Comparison of ENCODE assay signal across 9 cellular contexts in the genomic region with DNA sequence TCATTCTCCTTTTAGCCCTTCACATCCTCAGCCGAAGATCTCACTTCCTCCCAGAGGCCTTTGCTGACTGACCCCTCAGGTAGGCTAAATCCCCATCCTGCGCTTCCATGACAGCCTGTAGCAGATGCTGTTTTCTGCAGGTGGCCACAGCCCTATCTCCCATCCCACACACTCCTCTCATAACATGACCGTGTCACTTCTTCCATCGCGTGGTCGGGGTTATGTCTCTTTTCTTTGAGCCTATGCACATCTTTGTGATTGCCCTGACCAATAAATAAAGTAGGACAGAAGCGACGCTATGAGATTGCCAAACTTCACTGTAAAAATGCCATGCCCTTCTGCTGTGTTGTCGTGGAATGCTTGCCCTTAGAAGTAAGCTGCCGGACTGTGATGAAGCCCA. TPM values are rescaled to one million over a fixed set of nuclear protein-coding genes. Genes with fewer than 3 reads are reported as not detected.
DNase-seq lines count a peak whose midpoint lies in the region; ATAC-seq and TF ChIP-seq lines count a peak whose summit lies in the region.
"Not testable (repeated sequence)": the region's sequence is repeated elsewhere in the genome, so short reads cannot be mapped to it uniquely, and the experiment has no call there.
"Had no signal": no experiment of that assay in that cellular context is flagged by ENCODE, and none has a peak within 500 bp of the region (broad histone marks: within the 10 kb centered on the region; RNA-seq: fewer than 3 reads in every experiment).

No MANE protein-coding gene starts in this region.

- POLR2A ChIA-PET in CD4-positive, alpha-beta T cell (lab: Charles Lee); RWPE1 (lab: Yijun Ruan, JAX; ENCODE audit: low non-redundant PET); activated CD4-positive, alpha-beta memory T cell treated with anti-CD3 and anti-CD28 coated beads for 36 hours (lab: Charles Lee): not testable (repeated sequence)

- not testable (repeated sequence) for H3K9me3 Mint-ChIP-seq in CD4-positive, alpha-beta T cell; activated CD4-positive, alpha-beta memory T cell treated with anti-CD3 and anti-CD28 coated beads for 36 hours; activated T-helper 1 cell treated with anti-CD3 and anti-CD28 coated beads, Interleukin-12 subunit alpha, Interleukin-12 subunit beta, Interleukin-2, Interleukin-4 antibody, amounts not matched to agents 30 ng/mL and 10 ng/mL and 1 ng/mL, durations not matched to agents 14 hours and 24 hours and 36 hours; activated naive CD8-positive, alpha-beta T cell treated with anti-CD3 and anti-CD28 coated beads, Interleukin-2, amount 50 U/mL, for 24 hours; memory B cell; stimulated activated naive CD8-positive, alpha-beta T cell treated with anti-CD3 and anti-CD28 coated beads, Interleukin-15, amount 100 ng/mL, for 72 hours

- intact Hi-C loops in CD4-positive, alpha-beta T cell (cut with DNase I, micrococcal nuclease) = loop anchor here (2.0 kb wide), 2 partner anchors 85 to 91 kb away; partner anchors contain the start of gene TYW1B (in 1 of the 2)
- intact Hi-C loops in activated CD4-positive, alpha-beta memory T cell treated with anti-CD3 and anti-CD28 coated beads for 36 hours (cut with micrococcal nuclease) = loop anchor here (2.0 kb wide), 1 partner anchor 85 kb away; the partner anchor contains the start of gene TYW1B
- intact Hi-C loops in activated T-helper 1 cell treated with anti-CD3 and anti-CD28 coated beads, Interleukin-12 subunit alpha, Interleukin-12 subunit beta, Interleukin-2, Interleukin-4 antibody, amounts not matched to agents 30 ng/mL and 10 ng/mL and 1 ng/mL, durations not matched to agents 14 hours and 24 hours and 36 hours (cut with micrococcal nuclease) = loop anchor here (2.0 kb wide), 2 partner anchors 83 to 91 kb away; no protein-coding TSS in a partner anchor

- H3K27me3 Mint-ChIP-seq in CD4-positive, alpha-beta T cell; activated CD4-positive, alpha-beta memory T cell treated with anti-CD3 and anti-CD28 coated beads for 36 hours; activated T-helper 1 cell treated with anti-CD3 and anti-CD28 coated beads, Interleukin-12 subunit alpha, Interleukin-12 subunit beta, Interleukin-2, Interleukin-4 antibody, amounts not matched to agents 30 ng/mL and 10 ng/mL and 1 ng/mL, durations not matched to agents 14 hours and 24 hours and 36 hours (ENCODE audit: insufficient read depth); activated naive CD8-positive, alpha-beta T cell treated with anti-CD3 and anti-CD28 coated beads, Interleukin-2, amount 50 U/mL, for 24 hours; memory B cell; stimulated activated naive CD8-positive, alpha-beta T cell treated with anti-CD3 and anti-CD28 coated beads, Interleukin-15, amount 100 ng/mL, for 72 hours: not testable (repeated sequence)

- H3K9me3 ChIP-seq in CD4-positive, alpha-beta T cell (ENCODE audit: control insufficient read depth, low read length) = not testable (repeated sequence)

- CTCF ChIA-PET in CD4-positive, alpha-beta T cell (lab: Charles Lee) = interaction anchor here (0.7 kb wide), 1 partner anchor 72 kb away, joined by 3 read pairs; no protein-coding TSS in a partner anchor
- CTCF ChIA-PET in RWPE1 (lab: Yijun Ruan, JAX) = not testable (repeated sequence)
- CTCF ChIA-PET in activated CD4-positive, alpha-beta memory T cell treated with anti-CD3 and anti-CD28 coated beads for 36 hours (lab: Charles Lee) = interaction anchor here (1.5 kb wide), 1 partner anchor 77 kb away, joined by 3 read pairs; no protein-coding TSS in a partner anchor

- DNase-seq in CD4-positive, alpha-beta T cell; RWPE1 (ENCODE audit: low spot score); activated T-helper 1 cell treated with anti-CD3 and anti-CD28 coated beads, Interleukin-12 subunit alpha, Interleukin-12 subunit beta, Interleukin-2, Interleukin-4 antibody, amounts not matched to agents 30 ng/mL and 10 ng/mL and 1 ng/mL, durations not matched to agents 14 hours and 24 hours and 36 hours (ENCODE audit: low spot score); memory B cell (ENCODE audit: low spot score in 2 of 2); stimulated activated naive CD8-positive, alpha-beta T cell treated with anti-CD3 and anti-CD28 coated beads, Interleukin-15, amount 100 ng/mL, for 72 hours: not testable (repeated sequence)
- DNase-seq in activated CD4-positive, alpha-beta memory T cell treated with anti-CD3 and anti-CD28 coated beads for 36 hours = peak; percentile 46
- peak; percentile 30 for DNase-seq in activated naive CD8-positive, alpha-beta T cell treated with anti-CD3 and anti-CD28 coated beads, Interleukin-2, amount 50 U/mL, for 24 hours
- DNase-seq in stimulated activated CD4-positive, alpha-beta T cell treated with anti-CD3 and anti-CD28 coated beads, Interleukin-1b, Interleukin-23, amount 100 ng/mL, for 48 hours = peak; percentile 17

- peaks cover 20% of the 10 kb centered on the region for H3K4me1 Mint-ChIP-seq in CD4-positive, alpha-beta T cell (ENCODE audit: low read depth)
- peaks cover 31% of the 10 kb centered on the region for H3K4me1 Mint-ChIP-seq in activated CD4-positive, alpha-beta memory T cell treated with anti-CD3 and anti-CD28 coated beads for 36 hours (ENCODE audit: low read depth)
- H3K4me1 Mint-ChIP-seq in activated T-helper 1 cell treated with anti-CD3 and anti-CD28 coated beads, Interleukin-12 subunit alpha, Interleukin-12 subunit beta, Interleukin-2, Interleukin-4 antibody, amounts not matched to agents 30 ng/mL and 10 ng/mL and 1 ng/mL, durations not matched to agents 14 hours and 24 hours and 36 hours (ENCODE audit: low read depth) = peaks cover 15% of the 10 kb centered on the region
- H3K4me1 Mint-ChIP-seq in activated naive CD8-positive, alpha-beta T cell treated with anti-CD3 and anti-CD28 coated beads, Interleukin-2, amount 50 U/mL, for 24 hours = peaks cover 34% of the 10 kb centered on the region
- not testable (repeated sequence) for H3K4me1 Mint-ChIP-seq in memory B cell
- H3K4me1 Mint-ChIP-seq in stimulated activated naive CD8-positive, alpha-beta T cell treated with anti-CD3 and anti-CD28 coated beads, Interleukin-15, amount 100 ng/mL, for 72 hours = peaks cover 29% of the 10 kb centered on the region

- TF ChIP-seq CTCF in CD4-positive, alpha-beta T cell (IDR thresholded peaks at IDR 0.05); RWPE1 (conservative IDR thresholded peaks at IDR 0.05; ENCODE audit: low read depth): not testable (repeated sequence)

- not testable (repeated sequence) for ATAC-seq in CD4-positive, alpha-beta T cell (ENCODE audit: poor library complexity); memory B cell (ENCODE audit: low read depth)
- peak; percentile 35 for ATAC-seq in activated naive CD8-positive, alpha-beta T cell treated with anti-CD3 and anti-CD28 coated beads, Interleukin-2, amount 50 U/mL, for 24 hours
- ATAC-seq in stimulated activated naive CD8-positive, alpha-beta T cell treated with anti-CD3 and anti-CD28 coated beads, Interleukin-15, amount 100 ng/mL, for 72 hours = peak; percentile 37

- peak overlapping the region; percentile 35 for H3K27ac Mint-ChIP-seq in CD4-positive, alpha-beta T cell
- peak overlapping the region; percentile 55 for H3K27ac Mint-ChIP-seq in activated CD4-positive, alpha-beta memory T cell treated with anti-CD3 and anti-CD28 coated beads for 36 hours
- H3K27ac Mint-ChIP-seq in activated T-helper 1 cell treated with anti-CD3 and anti-CD28 coated beads, Interleukin-12 subunit alpha, Interleukin-12 subunit beta, Interleukin-2, Interleukin-4 antibody, amounts not matched to agents 30 ng/mL and 10 ng/mL and 1 ng/mL, durations not matched to agents 14 hours and 24 hours and 36 hours = peak overlapping the region; percentile 83
- H3K27ac Mint-ChIP-seq in activated naive CD8-positive, alpha-beta T cell treated with anti-CD3 and anti-CD28 coated beads, Interleukin-2, amount 50 U/mL, for 24 hours = peak overlapping the region; percentile 28
- H3K27ac Mint-ChIP-seq in memory B cell = peak overlapping the region; percentile 56
- H3K27ac Mint-ChIP-seq in stimulated activated naive CD8-positive, alpha-beta T cell treated with anti-CD3 and anti-CD28 coated beads, Interleukin-15, amount 100 ng/mL, for 72 hours = peak overlapping the region; percentile 10 to 45

- H3K27ac ChIP-seq in CD4-positive, alpha-beta T cell (ENCODE audit: low read depth, low read length) = not testable (repeated sequence)
- 0 out of 2 replicates have a peak overlapping the region, but pooled peaks have one; percentile 17 for H3K27ac ChIP-seq in RWPE1

- H3K4me3 Mint-ChIP-seq in CD4-positive, alpha-beta T cell; activated CD4-positive, alpha-beta memory T cell treated with anti-CD3 and anti-CD28 coated beads for 36 hours; activated T-helper 1 cell treated with anti-CD3 and anti-CD28 coated beads, Interleukin-12 subunit alpha, Interleukin-12 subunit beta, Interleukin-2, Interleukin-4 antibody, amounts not matched to agents 30 ng/mL and 10 ng/mL and 1 ng/mL, durations not matched to agents 14 hours and 24 hours and 36 hours; activated naive CD8-positive, alpha-beta T cell treated with anti-CD3 and anti-CD28 coated beads, Interleukin-2, amount 50 U/mL, for 24 hours; memory B cell; stimulated activated naive CD8-positive, alpha-beta T cell treated with anti-CD3 and anti-CD28 coated beads, Interleukin-15, amount 100 ng/mL, for 72 hours: not testable (repeated sequence)

- not testable (repeated sequence) for H3K27me3 ChIP-seq in CD4-positive, alpha-beta T cell (ENCODE audit: control insufficient read depth, insufficient read depth, low read length)

- peaks cover 64% of the 10 kb centered on the region for H3K36me3 Mint-ChIP-seq in CD4-positive, alpha-beta T cell (ENCODE audit: low read depth)
- H3K36me3 Mint-ChIP-seq in activated CD4-positive, alpha-beta memory T cell treated with anti-CD3 and anti-CD28 coated beads for 36 hours = peaks cover 22% of the 10 kb centered on the region
- peaks cover 32% of the 10 kb centered on the region for H3K36me3 Mint-ChIP-seq in activated T-helper 1 cell treated with anti-CD3 and anti-CD28 coated beads, Interleukin-12 subunit alpha, Interleukin-12 subunit beta, Interleukin-2, Interleukin-4 antibody, amounts not matched to agents 30 ng/mL and 10 ng/mL and 1 ng/mL, durations not matched to agents 14 hours and 24 hours and 36 hours (ENCODE audit: low read depth)
- H3K36me3 Mint-ChIP-seq in activated naive CD8-positive, alpha-beta T cell treated with anti-CD3 and anti-CD28 coated beads, Interleukin-2, amount 50 U/mL, for 24 hours (ENCODE audit: low read depth) = peaks cover 41% of the 10 kb centered on the region
- peaks cover 18% of the 10 kb centered on the region for H3K36me3 Mint-ChIP-seq in memory B cell

RNA-seq across cellular contexts. Expression of gene POM121, which starts 11.1 kb away (rescaled TPM):
- 10 to 100 TPM; 66.2 to 67.9 TPM for total RNA-seq in CD4-positive, alpha-beta T cell
- total RNA-seq in activated CD4-positive, alpha-beta memory T cell treated with anti-CD3 and anti-CD28 coated beads for 36 hours = 10 to 100 TPM; 46.4 to 49.5 TPM
- 64.0 and 67.5 TPM in 2 replicates for total RNA-seq in activated T-helper 1 cell treated with anti-CD3 and anti-CD28 coated beads, Interleukin-12 subunit alpha, Interleukin-12 subunit beta, Interleukin-2, Interleukin-4 antibody, amounts not matched to agents 30 ng/mL and 10 ng/mL and 1 ng/mL, durations not matched to agents 14 hours and 24 hours and 36 hours

RNA-seq across cellular contexts. Expression of gene TRIM74, which starts 55.5 kb away (rescaled TPM):
- total RNA-seq in CD4-positive, alpha-beta T cell = 1 to 10 TPM; 4.1 to 4.4 TPM
- total RNA-seq in activated CD4-positive, alpha-beta memory T cell treated with anti-CD3 and anti-CD28 coated beads for 36 hours = 1 to 10 TPM in 1 of 2 experiments, under 1 TPM in 1; 0.63 to 1.1 TPM
- 0.44 and 0.57 TPM in 2 replicates for total RNA-seq in activated T-helper 1 cell treated with anti-CD3 and anti-CD28 coated beads, Interleukin-12 subunit alpha, Interleukin-12 subunit beta, Interleukin-2, Interleukin-4 antibody, amounts not matched to agents 30 ng/mL and 10 ng/mL and 1 ng/mL, durations not matched to agents 14 hours and 24 hours and 36 hours
- total RNA-seq: A172 had no signal

Comparison
In these comparisons a context has a peak if more than half of its experiments do, and no peak if none do; other contexts are left out.
1. H3K27ac Mint-ChIP-seq: peak in every context shown above with its lines; median percentile 83 in activated T-helper 1 cell treated with anti-CD3 and anti-CD28 coated beads, Interleukin-12 subunit alpha, Interleukin-12 subunit beta, Interleukin-2, Interleukin-4 antibody, amounts not matched to agents 30 ng/mL and 10 ng/mL and 1 ng/mL, durations not matched to agents 14 hours and 24 hours and 36 hours; 56 in memory B cell; 55 in activated CD4-positive, alpha-beta memory T cell treated with anti-CD3 and anti-CD28 coated beads for 36 hours; 35 in CD4-positive, alpha-beta T cell; 28 in activated naive CD8-positive, alpha-beta T cell treated with anti-CD3 and anti-CD28 coated beads, Interleukin-2, amount 50 U/mL, for 24 hours; 28 in stimulated activated naive CD8-positive, alpha-beta T cell treated with anti-CD3 and anti-CD28 coated beads, Interleukin-15, amount 100 ng/mL, for 72 hours.